ENCODE assay signal across 31 cellular contexts in genomic region chr1:1565340-1565739, GRCh38. TPM values are rescaled to one million over a fixed set of nuclear protein-coding genes. Genes with fewer than 3 reads are reported as not detected.
A peak's percentile ranks its signal among the peaks of the same experiment; 100 is the strongest.
DNase-seq lines count a peak whose midpoint lies in the region; ATAC-seq, FAIRE-seq and TF ChIP-seq lines count a peak whose summit lies in the region.
"Had no signal": no experiment of that assay in that cellular context is flagged by ENCODE, and none has a peak within 500 bp of the region (broad histone marks: within the 10 kb centered on the region; RNA-seq: fewer than 3 reads in every experiment).

No MANE protein-coding gene starts in this region.

- H3K27ac ChIP-seq in HepG2 (ENCODE audit: extremely low read length, insufficient read depth, low read length), result no peak overlapping the region
- H3K27ac ChIP-seq: BLaER1, foreskin keratinocyte, ovary, right atrium auricular region, thyroid gland, VCaP had no signal

- no peaks in the 10 kb centered on the region for H3K27me3 ChIP-seq in HepG2 (ENCODE audit: control insufficient read depth in 1 of 2, insufficient read depth in 2 of 2, low read length in 2 of 2)
- H3K27me3 ChIP-seq: BLaER1, foreskin keratinocyte, ovary, right atrium auricular region, thyroid gland had no signal

- peaks cover 26% of the 10 kb centered on the region for H3K4me1 Mint-ChIP-seq in T-helper 17 cell

- DNase-seq in AG10803 (ENCODE audit: low read depth) (peak; percentile 46), T-helper 17 cell (no peak), HepG2 (ENCODE audit: low spot score) (no peak), foreskin melanocyte (no peak)
- no peak for DNase-seq in stimulated activated CD4-positive, alpha-beta T cell treated with anti-CD3 and anti-CD28 coated beads, Interleukin-4, amount 100 ng/mL, for 4 hours
- DNase-seq: ACHN; activated CD4-positive, alpha-beta T cell treated with anti-CD3 and anti-CD28 coated beads, Interleukin-2, amount 10 ng/mL, durations not matched to agents 7 days and 5 days; activated naive CD8-positive, alpha-beta T cell treated with anti-CD3 and anti-CD28 coated beads, Interleukin-2, amount 10 ng/mL, durations not matched to agents 7 days and 5 days; Caco-2; cerebellar nuclear complex; DMS79; foreskin keratinocyte; GF-D8; hypothalamus; KBM-7; left ventricle myocardium superior; MM.1S; NCI-H1417 treated with DMSO at 0.1 percent for 48 hours; NCI-H2081 treated with DMSO at 0.1 percent for 48 hours; ovary; stimulated activated CD4-positive, alpha-beta T cell treated with anti-CD3 and anti-CD28 coated beads, Interleukin-12 subunit alpha, Interleukin-12 subunit beta, amount 100 ng/mL, for 4 hours; stimulated activated naive CD4-positive, alpha-beta T cell treated with Interleukin-2 at 50 U/mL for 16 hours; thyroid gland had no signal

- H3K9me3 ChIP-seq in T-helper 17 cell (ENCODE audit: control insufficient read depth, low read length, poor library complexity, severe bottlenecking) (no peaks in the 10 kb centered on the region), HepG2 (ENCODE audit: low read length) (no peaks in the 10 kb centered on the region)
- H3K9me3 ChIP-seq: BLaER1, Caco-2, ovary, right atrium auricular region, thyroid gland had no signal

- TF ChIP-seq RAD21 in HepG2 (CRISPR knock-in tag; IDR thresholded peaks at IDR 0.05), result no peak

- no peak for TF ChIP-seq POLR2A in HepG2 (IDR thresholded peaks at IDR 0.05; ENCODE audit: insufficient read depth in 1 of 2, low read depth in 2 of 2, low read length in 2 of 2)

- peaks cover 8% of the 10 kb centered on the region for H3K36me3 Mint-ChIP-seq in T-helper 17 cell (ENCODE audit: low read depth)

- no peak for FAIRE-seq in HepG2 (lab: Jason Lieb, UNC)
- FAIRE-seq: islet of Langerhans had no signal

- peak overlapping the region; percentile 56 for H3K27ac Mint-ChIP-seq in T-helper 17 cell
- H3K27ac Mint-ChIP-seq: activated naive CD8-positive, alpha-beta T cell treated with anti-CD3 and anti-CD28 coated beads, Interleukin-2, amount 10 ng/mL, durations not matched to agents 7 days and 5 days; activated T-helper 2 cell treated with anti-CD3 and anti-CD28 coated beads, Interferon-gamma antibody, Interleukin-2, Interleukin-4, amounts not matched to agents 10 μg/mL and 5 μg/mL and 100 μg/mL, durations not matched to agents 14 hours and 24 hours and 36 hours; nephron had no signal

- H3K79me2 ChIP-seq in HepG2 (ENCODE audit: insufficient read depth, low read length), result peaks cover 56% of the 10 kb centered on the region

- no TSS peak for BruUV-seq in HepG2 (replicated peaks; lab: Mats Ljungman, UMichigan)

- TF ChIP-seq EP300 in HepG2 (IDR thresholded peaks at IDR 0.05; ENCODE audit: low read depth in 2 of 2, low read length in 2 of 2) (no peak), HepG2 (CRISPR knock-in tag; IDR thresholded peaks at IDR 0.05; ENCODE audit: borderline replicate concordance) (no peak)

- peaks cover 4% of the 10 kb centered on the region; the same call in 1 of the 2 replicates for H3K4me1 ChIP-seq in HepG2 (ENCODE audit: insufficient read depth, low read length)
- H3K4me1 ChIP-seq: Caco-2, foreskin keratinocyte had no signal

- no peak overlapping the region for H3K4me2 ChIP-seq in HepG2 (ENCODE audit: low read depth, low read length)
- H3K4me2 ChIP-seq: BLaER1 had no signal

- in situ Hi-C loops in HepG2 (cut with HindIII; ENCODE audit: extremely low pct_ligation_motif_present, low pct_unique_long_range_greater_than_20kb), result no loop called here

- TF ChIP-seq CTCF in AG10803 (conservative IDR thresholded peaks at IDR 0.05; ENCODE audit: low read length) (no peak), HepG2 (CRISPR knock-in tag; IDR thresholded peaks at IDR 0.05) (no peak)

- POLR2A ChIA-PET in HepG2 (lab: Yijun Ruan, JAX), result interaction anchor here (1.4 kb wide), 1 partner anchor 60 kb away, joined by 3 read pairs; no protein-coding TSS in a partner anchor

- H3K27me3 Mint-ChIP-seq in T-helper 17 cell, result no peaks in the 10 kb centered on the region
- H3K27me3 Mint-ChIP-seq: activated CD4-positive, alpha-beta T cell treated with anti-CD3 and anti-CD28 coated beads, Interleukin-2, amount 10 ng/mL, durations not matched to agents 7 days and 5 days; activated naive CD8-positive, alpha-beta T cell treated with anti-CD3 and anti-CD28 coated beads, Interleukin-2, amount 10 ng/mL, durations not matched to agents 7 days and 5 days had no signal

- CTCF ChIA-PET in HepG2 (lab: Yijun Ruan, JAX; ENCODE audit: low intra/inter-chr PET ratio, low total read pairs), result no interaction called here

- no peak overlapping the region for H3K4me3 ChIP-seq in AG10803 (ENCODE audit: low read length)
- no peak overlapping the region for H3K4me3 ChIP-seq in HepG2 (replicated peaks in 1 of 3; ENCODE audit: insufficient read depth in 1 of 3, low read depth in 2 of 3, low read length in 3 of 3)
- H3K4me3 ChIP-seq: BLaER1, ovary, right atrium auricular region, thyroid gland had no signal

- ATAC-seq in T-helper 17 cell, result no peak
- no peak for ATAC-seq in HepG2
- ATAC-seq in HG03095 (IDR thresholded peaks at IDR 0.05; ENCODE audit: unreplicated experiment), result no peak
- ATAC-seq: foreskin keratinocyte, left ventricle myocardium superior had no signal

- H3K36me3 ChIP-seq in HepG2 (replicated peaks in 1 of 2; ENCODE audit: control insufficient read depth in 1 of 2, insufficient read depth in 2 of 2, low read length in 2 of 2), result peaks cover 27 to 59% of the 10 kb centered on the region in 2 experiments
- H3K36me3 ChIP-seq: ovary had no signal

- no peak overlapping the region for H3K9ac ChIP-seq in HepG2 (ENCODE audit: insufficient read depth, low read depth, low read length)
- H3K9ac ChIP-seq: BLaER1 had no signal

- WGBS in HepG2 (ENCODE audit: low lambda C conversion rate), result 90% methylated on average over 10 of the region's 10 CpGs

- H2AFZ ChIP-seq in HepG2 (ENCODE audit: low read length), result no peak overlapping the region

- no peak overlapping the region for H3K4me3 Mint-ChIP-seq in T-helper 17 cell
- H3K4me3 Mint-ChIP-seq: activated CD4-positive, alpha-beta T cell treated with anti-CD3 and anti-CD28 coated beads, Interleukin-2, amount 10 ng/mL, durations not matched to agents 7 days and 5 days; activated naive CD8-positive, alpha-beta T cell treated with anti-CD3 and anti-CD28 coated beads, Interleukin-2, amount 10 ng/mL, durations not matched to agents 7 days and 5 days; nephron had no signal

- peaks cover 28% of the 10 kb centered on the region for H4K20me1 ChIP-seq in HepG2 (ENCODE audit: insufficient read depth, low read length)

- intact Hi-C loops in HepG2 (cut with micrococcal nuclease; ENCODE audit: unreplicated experiment), result loop anchor here (1.0 kb wide), 1 partner anchor 22 kb away; no protein-coding TSS in a partner anchor

RNA-seq across cellular contexts. Expression of gene SSU72, which starts 9.3 kb away (rescaled TPM):
- total RNA-seq in T-helper 17 cell, result 100 to 1,000 TPM in 1 of 2 donors, 10 to 100 TPM in 1; 99.3 to 103 TPM
- total RNA-seq in HepG2 (2016; rRNA removed; fragmentation: Illumina TruSeq; extraction: Trizol), result 63.5 and 67.1 TPM in 2 replicates
- total RNA-seq in HepG2 (2016; cell fraction: cytosol; rRNA removed; fragmentation: Illumina TruSeq; extraction: Trizol; ENCODE audit: low read depth), result 174 and 181 TPM in 2 replicates
- 55.4 and 71.0 TPM in 2 replicates for total RNA-seq in HepG2 (2016; cell fraction: insoluble cytoplasmic fraction; rRNA removed; fragmentation: Illumina TruSeq; extraction: Trizol)
- total RNA-seq in HepG2 (2016; cell fraction: membrane; rRNA removed; fragmentation: Illumina TruSeq; extraction: Trizol), result 205 and 206 TPM in 2 replicates
- 33.8 and 37.5 TPM in 2 replicates for total RNA-seq in HepG2 (2016; cell fraction: nucleus; rRNA removed; fragmentation: Illumina TruSeq; extraction: Trizol)
- 41.7 and 42.8 TPM in 2 replicates for polyA plus RNA-seq in HepG2 (2011; rRNA removed)
- 46.2 and 47.3 TPM in 2 replicates for polyA plus RNA-seq in HepG2 (2011; cell fraction: cytosol; rRNA removed)
- polyA plus RNA-seq in HepG2 (2011; cell fraction: nucleus; rRNA removed), result 54.5 and 58.4 TPM in 2 replicates
- 78.4 and 81.7 TPM in 2 replicates for polyA plus RNA-seq in HepG2 (2012)
- polyA plus RNA-seq in HepG2 (2016; cell fraction: cytosol; fragmentation: Illumina TruSeq; extraction: Trizol; ENCODE audit: low read depth), result 402 and 408 TPM in 2 replicates
- polyA plus RNA-seq in HepG2 (2016; cell fraction: insoluble cytoplasmic fraction; fragmentation: Illumina TruSeq; extraction: Trizol; ENCODE audit: low read depth), result 95.7 and 105 TPM in 2 replicates
- 348 and 359 TPM in 2 replicates for polyA plus RNA-seq in HepG2 (2016; cell fraction: membrane; fragmentation: Illumina TruSeq; extraction: Trizol; ENCODE audit: low read depth)
- 88.7 and 92.0 TPM in 2 replicates for polyA plus RNA-seq in HepG2 (2016; cell fraction: nucleus; fragmentation: Illumina TruSeq; extraction: Trizol; ENCODE audit: insufficient read depth, low read depth)
- 60.1 and 74.5 TPM in 2 replicates for polyA minus RNA-seq in HepG2 (2011; rRNA and poly(A)+ RNA removed; ENCODE audit: low replicate concordance)
- polyA minus RNA-seq in HepG2 (2011; cell fraction: cytosol; rRNA and poly(A)+ RNA removed), result 44.8 and 47.0 TPM in 2 replicates
- 35.7 and 37.5 TPM in 2 replicates for polyA minus RNA-seq in HepG2 (2011; cell fraction: nucleus; rRNA and poly(A)+ RNA removed)

RNA-seq across cellular contexts. Expression of gene TMEM240, which starts 24.9 kb away (rescaled TPM):
- total RNA-seq in T-helper 17 cell (under 1 TPM in 1 of 2 donors, not detected in 1; 0.44 TPM), HepG2 (2016; rRNA removed; fragmentation: Illumina TruSeq; extraction: Trizol) (not detected in 2 replicates)
- total RNA-seq in HepG2 (2016; cell fraction: cytosol; rRNA removed; fragmentation: Illumina TruSeq; extraction: Trizol; ENCODE audit: low read depth), result not detected in 2 replicates
- not detected in 2 replicates for total RNA-seq in HepG2 (2016; cell fraction: insoluble cytoplasmic fraction; rRNA removed; fragmentation: Illumina TruSeq; extraction: Trizol)
- total RNA-seq in HepG2 (2016; cell fraction: membrane; rRNA removed; fragmentation: Illumina TruSeq; extraction: Trizol), result not detected in 2 replicates
- total RNA-seq in HepG2 (2016; cell fraction: nucleus; rRNA removed; fragmentation: Illumina TruSeq; extraction: Trizol), result not detected in 2 replicates
- polyA plus RNA-seq in HepG2 (2011; rRNA removed), result 0.17 and 0.21 TPM in 2 replicates
- 0.17 TPM in 1 of 2 replicates, not detected in the other for polyA plus RNA-seq in HepG2 (2011; cell fraction: cytosol; rRNA removed)
- 3.9 and 4.5 TPM in 2 replicates for polyA plus RNA-seq in HepG2 (2011; cell fraction: nucleus; rRNA removed)
- 0.58 and 1.1 TPM in 2 replicates for polyA plus RNA-seq in HepG2 (2012)
- polyA plus RNA-seq in HepG2 (2016; cell fraction: cytosol; fragmentation: Illumina TruSeq; extraction: Trizol; ENCODE audit: low read depth), result not detected in 2 replicates
- polyA plus RNA-seq in HepG2 (2016; cell fraction: insoluble cytoplasmic fraction; fragmentation: Illumina TruSeq; extraction: Trizol; ENCODE audit: low read depth), result 0.34 TPM in 1 of 2 replicates, not detected in the other
- polyA plus RNA-seq in HepG2 (2016; cell fraction: membrane; fragmentation: Illumina TruSeq; extraction: Trizol; ENCODE audit: low read depth), result not detected in 2 replicates
- 0.90 TPM in 1 of 2 replicates, not detected in the other for polyA plus RNA-seq in HepG2 (2016; cell fraction: nucleus; fragmentation: Illumina TruSeq; extraction: Trizol; ENCODE audit: insufficient read depth, low read depth)
- polyA minus RNA-seq in HepG2 (2011; rRNA and poly(A)+ RNA removed; ENCODE audit: low replicate concordance), result not detected in 2 replicates
- not detected in 2 replicates for polyA minus RNA-seq in HepG2 (2011; cell fraction: cytosol; rRNA and poly(A)+ RNA removed)
- not detected in 2 replicates for polyA minus RNA-seq in HepG2 (2011; cell fraction: nucleus; rRNA and poly(A)+ RNA removed)
- total RNA-seq: mononuclear cell had no signal

RNA-seq across cellular contexts. Expression of gene FNDC10, which starts 34.6 kb away (rescaled TPM):
- total RNA-seq in T-helper 17 cell (1 to 10 TPM; 3.3 to 3.4 TPM), HepG2 (2016; rRNA removed; fragmentation: Illumina TruSeq; extraction: Trizol) (2.0 and 2.5 TPM in 2 replicates)
- 6.6 and 6.8 TPM in 2 replicates for total RNA-seq in HepG2 (2016; cell fraction: cytosol; rRNA removed; fragmentation: Illumina TruSeq; extraction: Trizol; ENCODE audit: low read depth)
- 2.4 and 2.8 TPM in 2 replicates for total RNA-seq in HepG2 (2016; cell fraction: insoluble cytoplasmic fraction; rRNA removed; fragmentation: Illumina TruSeq; extraction: Trizol)
- total RNA-seq in HepG2 (2016; cell fraction: membrane; rRNA removed; fragmentation: Illumina TruSeq; extraction: Trizol), result 10.4 and 11.3 TPM in 2 replicates
- 1.1 and 1.3 TPM in 2 replicates for total RNA-seq in HepG2 (2016; cell fraction: nucleus; rRNA removed; fragmentation: Illumina TruSeq; extraction: Trizol)
- polyA plus RNA-seq in HepG2 (2011; rRNA removed), result 2.2 and 3.1 TPM in 2 replicates
- polyA plus RNA-seq in HepG2 (2011; cell fraction: cytosol; rRNA removed), result 2.6 and 5.4 TPM in 2 replicates
- polyA plus RNA-seq in HepG2 (2011; cell fraction: nucleus; rRNA removed), result 3.9 and 4.3 TPM in 2 replicates
- 4.0 and 4.3 TPM in 2 replicates for polyA plus RNA-seq in HepG2 (2012)
- 20.0 and 21.4 TPM in 2 replicates for polyA plus RNA-seq in HepG2 (2016; cell fraction: cytosol; fragmentation: Illumina TruSeq; extraction: Trizol; ENCODE audit: low read depth)
- polyA plus RNA-seq in HepG2 (2016; cell fraction: insoluble cytoplasmic fraction; fragmentation: Illumina TruSeq; extraction: Trizol; ENCODE audit: low read depth), result 5.1 and 6.0 TPM in 2 replicates
- 21.7 and 28.5 TPM in 2 replicates for polyA plus RNA-seq in HepG2 (2016; cell fraction: membrane; fragmentation: Illumina TruSeq; extraction: Trizol; ENCODE audit: low read depth)
- polyA plus RNA-seq in HepG2 (2016; cell fraction: nucleus; fragmentation: Illumina TruSeq; extraction: Trizol; ENCODE audit: insufficient read depth, low read depth), result 4.3 and 4.8 TPM in 2 replicates
- polyA minus RNA-seq in HepG2 (2011; rRNA and poly(A)+ RNA removed; ENCODE audit: low replicate concordance), result 4.9 TPM in 1 of 2 replicates, not detected in the other
- polyA minus RNA-seq in HepG2 (2011; cell fraction: cytosol; rRNA and poly(A)+ RNA removed), result 4.0 and 4.4 TPM in 2 replicates
- polyA minus RNA-seq in HepG2 (2011; cell fraction: nucleus; rRNA and poly(A)+ RNA removed), result 0.64 and 1.1 TPM in 2 replicates

RNA-seq across cellular contexts. Expression of gene MIB2, which starts 50.0 kb away (rescaled TPM):
- 10 to 100 TPM; 42.0 to 50.0 TPM for total RNA-seq in T-helper 17 cell
- 10.3 and 30.4 TPM in 2 replicates for total RNA-seq in HepG2 (2016; rRNA removed; fragmentation: Illumina TruSeq; extraction: Trizol)
- total RNA-seq in HepG2 (2016; cell fraction: cytosol; rRNA removed; fragmentation: Illumina TruSeq; extraction: Trizol; ENCODE audit: low read depth), result 16.4 and 16.7 TPM in 2 replicates
- total RNA-seq in HepG2 (2016; cell fraction: insoluble cytoplasmic fraction; rRNA removed; fragmentation: Illumina TruSeq; extraction: Trizol), result 9.2 and 32.3 TPM in 2 replicates
- 20.6 and 22.6 TPM in 2 replicates for total RNA-seq in HepG2 (2016; cell fraction: membrane; rRNA removed; fragmentation: Illumina TruSeq; extraction: Trizol)
- 24.1 and 25.9 TPM in 2 replicates for total RNA-seq in HepG2 (2016; cell fraction: nucleus; rRNA removed; fragmentation: Illumina TruSeq; extraction: Trizol)
- 19.9 and 31.3 TPM in 2 replicates for polyA plus RNA-seq in HepG2 (2011; rRNA removed)
- polyA plus RNA-seq in HepG2 (2011; cell fraction: cytosol; rRNA removed), result 12.2 and 30.4 TPM in 2 replicates
- 421 and 707 TPM in 2 replicates for polyA plus RNA-seq in HepG2 (2011; cell fraction: nucleus; rRNA removed)
- polyA plus RNA-seq in HepG2 (2012), result 16.8 and 35.3 TPM in 2 replicates
- 15.5 and 15.9 TPM in 2 replicates for polyA plus RNA-seq in HepG2 (2016; cell fraction: cytosol; fragmentation: Illumina TruSeq; extraction: Trizol; ENCODE audit: low read depth)
- polyA plus RNA-seq in HepG2 (2016; cell fraction: insoluble cytoplasmic fraction; fragmentation: Illumina TruSeq; extraction: Trizol; ENCODE audit: low read depth), result 9.4 and 11.7 TPM in 2 replicates
- 14.1 and 15.4 TPM in 2 replicates for polyA plus RNA-seq in HepG2 (2016; cell fraction: membrane; fragmentation: Illumina TruSeq; extraction: Trizol; ENCODE audit: low read depth)
- polyA plus RNA-seq in HepG2 (2016; cell fraction: nucleus; fragmentation: Illumina TruSeq; extraction: Trizol; ENCODE audit: insufficient read depth, low read depth), result 59.2 and 75.4 TPM in 2 replicates
- 24.6 and 100 TPM in 2 replicates for polyA minus RNA-seq in HepG2 (2011; rRNA and poly(A)+ RNA removed; ENCODE audit: low replicate concordance)
- polyA minus RNA-seq in HepG2 (2011; cell fraction: cytosol; rRNA and poly(A)+ RNA removed), result 27.4 and 28.8 TPM in 2 replicates
- 51.5 and 62.8 TPM in 2 replicates for polyA minus RNA-seq in HepG2 (2011; cell fraction: nucleus; rRNA and poly(A)+ RNA removed)

RNA-seq across cellular contexts. Expression of gene ATAD3A, which starts 53.4 kb away (rescaled TPM):
- total RNA-seq in T-helper 17 cell, result 10 to 100 TPM; 20.3 to 23.3 TPM
- total RNA-seq in HepG2 (2016; rRNA removed; fragmentation: Illumina TruSeq; extraction: Trizol), result 33.4 and 49.0 TPM in 2 replicates
- 18.2 and 18.9 TPM in 2 replicates for total RNA-seq in HepG2 (2016; cell fraction: cytosol; rRNA removed; fragmentation: Illumina TruSeq; extraction: Trizol; ENCODE audit: low read depth)
- total RNA-seq in HepG2 (2016; cell fraction: insoluble cytoplasmic fraction; rRNA removed; fragmentation: Illumina TruSeq; extraction: Trizol), result 27.6 and 52.7 TPM in 2 replicates
- 38.0 and 38.8 TPM in 2 replicates for total RNA-seq in HepG2 (2016; cell fraction: membrane; rRNA removed; fragmentation: Illumina TruSeq; extraction: Trizol)
- 30.1 and 34.5 TPM in 2 replicates for total RNA-seq in HepG2 (2016; cell fraction: nucleus; rRNA removed; fragmentation: Illumina TruSeq; extraction: Trizol)
- polyA plus RNA-seq in HepG2 (2011; rRNA removed), result 10.6 and 15.5 TPM in 2 replicates
- 11.1 and 18.2 TPM in 2 replicates for polyA plus RNA-seq in HepG2 (2011; cell fraction: cytosol; rRNA removed)
- polyA plus RNA-seq in HepG2 (2011; cell fraction: nucleus; rRNA removed), result 45.2 and 49.3 TPM in 2 replicates
- polyA plus RNA-seq in HepG2 (2012), result 12.6 and 17.3 TPM in 2 replicates
- 19.2 and 20.9 TPM in 2 replicates for polyA plus RNA-seq in HepG2 (2016; cell fraction: cytosol; fragmentation: Illumina TruSeq; extraction: Trizol; ENCODE audit: low read depth)
- 33.0 and 40.7 TPM in 2 replicates for polyA plus RNA-seq in HepG2 (2016; cell fraction: insoluble cytoplasmic fraction; fragmentation: Illumina TruSeq; extraction: Trizol; ENCODE audit: low read depth)
- polyA plus RNA-seq in HepG2 (2016; cell fraction: membrane; fragmentation: Illumina TruSeq; extraction: Trizol; ENCODE audit: low read depth), result 30.9 and 31.4 TPM in 2 replicates
- polyA plus RNA-seq in HepG2 (2016; cell fraction: nucleus; fragmentation: Illumina TruSeq; extraction: Trizol; ENCODE audit: insufficient read depth, low read depth), result 80.5 and 96.5 TPM in 2 replicates
- polyA minus RNA-seq in HepG2 (2011; rRNA and poly(A)+ RNA removed; ENCODE audit: low replicate concordance), result 21.9 and 37.5 TPM in 2 replicates
- polyA minus RNA-seq in HepG2 (2011; cell fraction: cytosol; rRNA and poly(A)+ RNA removed), result 11.0 and 16.1 TPM in 2 replicates
- polyA minus RNA-seq in HepG2 (2011; cell fraction: nucleus; rRNA and poly(A)+ RNA removed), result 8.6 and 10.7 TPM in 2 replicates
